Comparison of ENCODE assay signal across 8 cellular contexts in genomic region chr2:176085861-176086771, GRCh38. TPM values are rescaled to one million over a fixed set of nuclear protein-coding genes. Genes with fewer than 3 reads are reported as not detected.
DNase-seq lines count a peak whose midpoint lies in the region; ATAC-seq and TF ChIP-seq lines count a peak whose summit lies in the region.

No MANE protein-coding gene starts in this region.

- H2AK5ac ChIP-seq in trophoblast cell (ENCODE audit: low read length): no peak overlapping the region

- ATAC-seq in GM21381 (IDR thresholded peaks at IDR 0.05; ENCODE audit: unreplicated experiment): no peak

- no peaks in the 10 kb centered on the region for H3K79me1 ChIP-seq in trophoblast cell (ENCODE audit: low read length)

- no peak overlapping the region for H3K23ac ChIP-seq in trophoblast cell (ENCODE audit: low read length)

- no CpG with 5 or more reads among the region's 46 CpGs for WGBS in trophoblast cell (ENCODE audit: extremely low coverage, insufficient coverage, insufficient read length)

- H2BK12ac ChIP-seq in trophoblast cell (ENCODE audit: low read length): no peak overlapping the region

- H3K36me3 ChIP-seq in NT2/D1 (ENCODE audit: insufficient read depth, insufficient read length, low read length): no peaks in the 10 kb centered on the region
- H3K36me3 ChIP-seq in trophoblast cell (ENCODE audit: control insufficient read depth in 1 of 2, insufficient read depth in 2 of 2, low read length in 2 of 2): no peaks in the 10 kb centered on the region

- H3K4me3 ChIP-seq in AG04450 (ENCODE audit: low read depth, low read length) (no peak overlapping the region), GM12864 (ENCODE audit: low read depth, low read length) (no peak overlapping the region), NT2/D1 (ENCODE audit: insufficient read length, low read depth) (peak overlapping the region; percentile 63), trophoblast cell (ENCODE audit: low read depth, low read length) (no peak overlapping the region)

- H3K9ac ChIP-seq in NT2/D1 (ENCODE audit: insufficient read length, low read depth): peak overlapping the region; percentile 36
- no peak overlapping the region for H3K9ac ChIP-seq in trophoblast cell (ENCODE audit: low read length)

- CTCF ChIA-PET in AG04450 (lab: Charles Lee): interaction anchor here (0.8 to 2.1 kb wide), 5 partner anchors 397 to 835 kb away, joined by 3 to 28 read pairs (median 4); no protein-coding TSS in a partner anchor

- peaks cover 2% of the 10 kb centered on the region for H3K79me2 ChIP-seq in trophoblast cell (ENCODE audit: control insufficient read depth, insufficient read depth, low read length, poor library complexity)

- no peak overlapping the region for H2AFZ ChIP-seq in trophoblast cell (ENCODE audit: insufficient read depth, low read length, poor library complexity)

- H2BK5ac ChIP-seq in trophoblast cell (ENCODE audit: low read depth, low read length, poor library complexity): no peak overlapping the region

- POLR2A ChIA-PET in AG04450 (lab: Yijun Ruan, JAX): no interaction called here

- H3K27ac ChIP-seq in AG04450 (ENCODE audit: low read depth, low read length) (no peak overlapping the region), trophoblast cell (ENCODE audit: low read depth, low read length) (no peak overlapping the region)

- H2BK120ac ChIP-seq in trophoblast cell (ENCODE audit: insufficient read depth, low read length, poor library complexity): no peak overlapping the region

- H3K27me3 ChIP-seq in AG04450 (ENCODE audit: control insufficient read depth, insufficient read depth, low read length) (peaks cover 84% of the 10 kb centered on the region), NT2/D1 (ENCODE audit: insufficient read depth, insufficient read length) (peaks cover 100% of the 10 kb centered on the region), trophoblast cell (ENCODE audit: insufficient read depth, low read length) (peaks cover 91% of the 10 kb centered on the region)

- no peak overlapping the region for H4K8ac ChIP-seq in trophoblast cell (ENCODE audit: low read depth, low read length)

- TF ChIP-seq CTCF in AG04450 (IDR thresholded peaks at IDR 0.05; ENCODE audit: low read depth, low read length) (peak; percentile 47), GM12864 (IDR thresholded peaks at IDR 0.05; ENCODE audit: low read depth, low read length, missing control alignments) (peak; percentile 42)

- H3K18ac ChIP-seq in trophoblast cell (ENCODE audit: low read length): no peak overlapping the region

- H3K4me1 ChIP-seq in NT2/D1 (ENCODE audit: insufficient read depth, insufficient read length): peaks cover 3% of the 10 kb centered on the region
- peaks cover 12 to 17% of the 10 kb centered on the region in 2 experiments for H3K4me1 ChIP-seq in trophoblast cell (ENCODE audit: control insufficient read depth in 1 of 2, insufficient read depth in 2 of 2, low read length in 2 of 2)

- peaks cover 28% of the 10 kb centered on the region for H3K9me3 ChIP-seq in AG04450 (ENCODE audit: control insufficient read depth, insufficient read depth, low read length)
- peaks cover 15% of the 10 kb centered on the region for H3K9me3 ChIP-seq in NT2/D1 (ENCODE audit: insufficient read depth, low read length)
- peaks cover 4% of the 10 kb centered on the region for H3K9me3 ChIP-seq in trophoblast cell (ENCODE audit: insufficient read depth, low read depth, low read length)

- no peak overlapping the region for H3K4ac ChIP-seq in trophoblast cell (ENCODE audit: low read depth, low read length)

- H3K4me2 ChIP-seq in trophoblast cell (ENCODE audit: low read length): peak overlapping the region; percentile 32

- no peak overlapping the region for H3K14ac ChIP-seq in trophoblast cell (ENCODE audit: low read length)

- no peak overlapping the region for H4K91ac ChIP-seq in trophoblast cell (ENCODE audit: low read depth, low read length)

- no peak for DNase-seq in AG04450 (ENCODE audit: low read depth, low spot score)
- no peak for DNase-seq in GM12864 (ENCODE audit: low read depth)
- no peak for DNase-seq in NT2/D1 (ENCODE audit: low read depth, low spot score)
- DNase-seq in ecto neural progenitor cell (ENCODE audit: low spot score): peak; percentile 83
- DNase-seq in trophoblast cell: peak in 1 of 2 donors; percentile 27
- no peak for DNase-seq in stimulated activated CD4-positive, alpha-beta T cell treated with anti-CD3 and anti-CD28 coated beads, Interleukin-1b, Interleukin-23, amount 100 ng/mL, for 48 hours
- no peak for DNase-seq in T-helper 1 cell

- H4K12ac ChIP-seq in trophoblast cell (ENCODE audit: low read depth, low read length): no peak overlapping the region

RNA-seq across cellular contexts. Expression of gene EVX2, which starts 2.4 kb away (rescaled TPM):
- not detected in 2 replicates for polyA plus RNA-seq in AG04450 (2011; rRNA removed)
- not detected in 2 replicates for polyA minus RNA-seq in AG04450 (2011; rRNA and poly(A)+ RNA removed)
- 0.03 TPM in 2 replicates for polyA plus RNA-seq in trophoblast cell (2013)

RNA-seq across cellular contexts. Expression of gene HOXD13, which starts 6.4 kb away (rescaled TPM):
- not detected in 2 replicates for polyA plus RNA-seq in AG04450 (2011; rRNA removed)
- polyA minus RNA-seq in AG04450 (2011; rRNA and poly(A)+ RNA removed): not detected in 2 replicates
- polyA plus RNA-seq in trophoblast cell (2013): 0.28 and 0.37 TPM in 2 replicates

RNA-seq across cellular contexts. Expression of gene HOXD12, which starts 13.5 kb away (rescaled TPM):
- not detected in 2 replicates for polyA plus RNA-seq in AG04450 (2011; rRNA removed)
- not detected in 2 replicates for polyA minus RNA-seq in AG04450 (2011; rRNA and poly(A)+ RNA removed)
- polyA plus RNA-seq in trophoblast cell (2013): 0.06 and 0.07 TPM in 2 replicates

RNA-seq across cellular contexts. Expression of gene HOXD11, which starts 21.0 kb away (rescaled TPM):
- polyA plus RNA-seq in AG04450 (2011; rRNA removed): not detected in 2 replicates
- not detected in 2 replicates for polyA minus RNA-seq in AG04450 (2011; rRNA and poly(A)+ RNA removed)
- 2.7 and 3.3 TPM in 2 replicates for polyA plus RNA-seq in trophoblast cell (2013)

RNA-seq across cellular contexts. Expression of gene HOXD10, which starts 30.5 kb away (rescaled TPM):
- not detected in 2 replicates for polyA plus RNA-seq in AG04450 (2011; rRNA removed)
- not detected in 2 replicates for polyA minus RNA-seq in AG04450 (2011; rRNA and poly(A)+ RNA removed)
- polyA plus RNA-seq in trophoblast cell (2013): 1.4 and 1.6 TPM in 2 replicates
